In the genomic region with DNA sequence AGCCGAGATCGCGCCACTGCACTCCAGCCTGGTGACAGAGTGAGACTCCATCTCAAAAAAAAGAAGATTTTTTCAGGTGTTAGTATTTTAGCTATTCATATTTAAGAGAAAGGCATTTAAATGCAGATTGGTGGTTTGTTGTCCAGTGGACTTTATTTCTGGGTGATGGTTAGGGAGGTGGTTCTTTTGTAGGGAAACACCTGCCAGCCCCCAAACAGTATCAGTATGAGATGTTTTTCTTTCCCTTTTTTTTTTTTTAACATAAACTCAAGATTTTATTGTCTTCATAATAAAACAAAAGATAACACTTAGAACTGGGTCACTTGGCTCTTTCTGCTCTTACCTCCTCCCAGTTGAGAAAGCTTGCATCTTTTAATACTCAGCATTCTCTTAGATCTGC, we compare ENCODE assay signal across 24 cellular contexts.
"Had no signal": no experiment of that assay in that cellular context is flagged by ENCODE, and none has a peak within 500 bp of the region (broad histone marks: within the 10 kb centered on the region; RNA-seq: fewer than 3 reads in every experiment).

No MANE protein-coding gene starts in this region.

- H3K27me3 ChIP-seq: dorsolateral prefrontal cortex, gastrocnemius medialis, hepatocyte, right atrium auricular region, tibial nerve, upper lobe of left lung had no signal

- H3K4me1 ChIP-seq: gastrocnemius medialis, prostate gland, right atrium auricular region, tibial nerve, upper lobe of left lung had no signal

- DNase-seq: cortex of kidney; dorsolateral prefrontal cortex; effector CD4-positive, alpha-beta T cell; gastrocnemius medialis; head of caudate nucleus; kidney; nucleus accumbens; stimulated activated CD4-positive, alpha-beta T cell treated with anti-CD3 and anti-CD28 coated beads, Interleukin-12 subunit alpha, Interleukin-12 subunit beta, amount 100 ng/mL, for 4 hours; stimulated activated CD4-positive, alpha-beta T cell treated with anti-CD3 and anti-CD28 coated beads, Interleukin-1b, Interleukin-23, amount 100 ng/mL, for 48 hours; stimulated activated CD4-positive, alpha-beta T cell treated with anti-CD3 and anti-CD28 coated beads, Interleukin-4, amount 100 ng/mL, for 24 hours; stimulated activated naive CD8-positive, alpha-beta T cell treated with anti-CD3 and anti-CD28 coated beads, Interleukin-15, Interleukin-2, amounts not matched to agents 100 U/mL and 50 U/mL, for 24 hours; upper lobe of left lung had no signal

- H3K36me3 ChIP-seq: gastrocnemius medialis, prostate gland, right atrium auricular region, thoracic aorta, tibial nerve, upper lobe of left lung had no signal

- H3K4me1 Mint-ChIP-seq: nephron had no signal

- H3K4me3 Mint-ChIP-seq: memory B cell; nephron; stimulated activated effector memory CD8-positive, alpha-beta T cell treated with anti-CD3 and anti-CD28 coated beads, Interleukin-12 subunit alpha, Interleukin-12 subunit beta, amount 100 ng/mL, for 72 hours had no signal

- H3K27me3 Mint-ChIP-seq: memory B cell had no signal

- H3K4me3 ChIP-seq: dorsolateral prefrontal cortex, gastrocnemius medialis, hepatocyte, lung, prostate gland, right atrium auricular region, smooth muscle cell, thoracic aorta, tibial nerve, upper lobe of left lung had no signal

- ATAC-seq: gastrocnemius medialis; left lobe of liver; sciatic nerve; stimulated activated effector memory CD8-positive, alpha-beta T cell treated with anti-CD3 and anti-CD28 coated beads, Interleukin-12 subunit alpha, Interleukin-12 subunit beta, amount 100 ng/mL, for 72 hours; stimulated activated naive CD8-positive, alpha-beta T cell treated with anti-CD3 and anti-CD28 coated beads, Interleukin-15, Interleukin-2, amounts not matched to agents 100 U/mL and 50 U/mL, for 24 hours had no signal

- H3K27ac ChIP-seq: dorsolateral prefrontal cortex, gastrocnemius medialis, hepatocyte, prostate gland, right atrium auricular region, thoracic aorta, tibial nerve, upper lobe of left lung had no signal

- H3K9me3 Mint-ChIP-seq: memory B cell; nephron; stimulated activated effector memory CD8-positive, alpha-beta T cell treated with anti-CD3 and anti-CD28 coated beads, Interleukin-12 subunit alpha, Interleukin-12 subunit beta, amount 100 ng/mL, for 72 hours had no signal

- H3K4me2 ChIP-seq: hepatocyte, smooth muscle cell had no signal

- H3K27ac Mint-ChIP-seq: memory B cell; nephron; stimulated activated effector memory CD8-positive, alpha-beta T cell treated with anti-CD3 and anti-CD28 coated beads, Interleukin-12 subunit alpha, Interleukin-12 subunit beta, amount 100 ng/mL, for 72 hours had no signal

- H3K9me3 ChIP-seq: gastrocnemius medialis, prostate gland, right atrium auricular region, thoracic aorta, tibial nerve, upper lobe of left lung had no signal
